ENCODE assay signal across 14 cellular contexts in genomic region chr16:74450236-74450635, GRCh38. TPM values are rescaled to one million over a fixed set of nuclear protein-coding genes. Genes with fewer than 3 reads are reported as not detected.
DNase-seq lines count a peak whose midpoint lies in the region; ATAC-seq and TF ChIP-seq lines count a peak whose summit lies in the region.
"Had no signal": no experiment of that assay in that cellular context is flagged by ENCODE, and none has a peak within 500 bp of the region (broad histone marks: within the 10 kb centered on the region; RNA-seq: fewer than 3 reads in every experiment).

No MANE protein-coding gene starts in this region.

- peaks cover 29% of the 10 kb centered on the region for H3K36me3 ChIP-seq in IMR-90 (ENCODE audit: control insufficient read depth, insufficient read depth, low read length)
- peaks cover 5% of the 10 kb centered on the region for H3K36me3 ChIP-seq in mammary epithelial cell (ENCODE audit: insufficient read depth, low read length)
- H3K36me3 ChIP-seq in lung (ENCODE audit: control insufficient read depth in 2 of 2, insufficient read depth in 2 of 2, low read length in 2 of 2), result peaks cover under 1 to 24% of the 10 kb centered on the region in 2 donors
- peaks cover 21 to 36% of the 10 kb centered on the region in 2 donors for H3K36me3 ChIP-seq in stomach smooth muscle (ENCODE audit: control insufficient read depth in 2 of 2, insufficient read depth in 2 of 2, low read length in 2 of 2)

- H4K5ac ChIP-seq in IMR-90 (ENCODE audit: low read depth, low read length), result no peak overlapping the region

- POLR2A ChIA-PET in IMR-90 (lab: Charles Lee; ENCODE audit: unreplicated experiment), result no interaction called here

- CTCF ChIA-PET in IMR-90 (lab: Yijun Ruan, JAX) (interaction anchor here (1.1 to 1.6 kb wide), 2 partner anchors 7 to 26 kb away, joined by 3 to 5 read pairs; no protein-coding TSS in a partner anchor), mammary epithelial cell (lab: Charles Lee; ENCODE audit: low non-redundant PET) (no interaction called here)

- H2BK120ac ChIP-seq in IMR-90 (ENCODE audit: low read depth, low read length), result 0 out of 2 replicates have a peak overlapping the region, but pooled peaks have one; percentile 8

- intact Hi-C loops in IMR-90 (cut with micrococcal nuclease), result no loop called here
- intact Hi-C loops in mammary epithelial cell (cut with micrococcal nuclease), result no loop called here

- H3K27me3 ChIP-seq in IMR-90 (ENCODE audit: control insufficient read depth, insufficient read depth, low read length) (no peaks in the 10 kb centered on the region), mammary epithelial cell (ENCODE audit: insufficient read depth, low read length) (no peaks in the 10 kb centered on the region), lung (ENCODE audit: control insufficient read depth, insufficient read depth) (no peaks in the 10 kb centered on the region), stomach smooth muscle (ENCODE audit: control insufficient read depth in 1 of 2, insufficient read depth in 2 of 2, low read length in 2 of 2) (no peaks in the 10 kb centered on the region)
- H3K27me3 ChIP-seq: neutrophil had no signal

- peak overlapping the region; percentile 94 for H2AK5ac ChIP-seq in IMR-90 (ENCODE audit: low read depth, low read length)

- BruUV-seq in IMR-90 (replicated peaks; lab: Mats Ljungman, UMichigan) (no TSS peak), mammary epithelial cell (replicated peaks; lab: Mats Ljungman, UMichigan) (no TSS peak)

- H3K9me3 ChIP-seq in IMR-90 (ENCODE audit: control insufficient read depth, insufficient read depth, low read length) (no peaks in the 10 kb centered on the region), mammary epithelial cell (replicated peaks; ENCODE audit: insufficient read depth, low read length) (no peaks in the 10 kb centered on the region), lung (ENCODE audit: control insufficient read depth in 2 of 2, insufficient read depth in 1 of 2, low read length in 1 of 2) (peaks cover 0 to 2% of the 10 kb centered on the region in 2 donors), stomach smooth muscle (ENCODE audit: control insufficient read depth in 2 of 2, low read length in 2 of 2) (no peaks in the 10 kb centered on the region)
- H3K9me3 ChIP-seq: neutrophil had no signal

- H3K18ac ChIP-seq in IMR-90 (ENCODE audit: low read depth, low read length), result no peak overlapping the region

- H3K9ac ChIP-seq in IMR-90 (ENCODE audit: low read depth, low read length) (no peak overlapping the region), mammary epithelial cell (ENCODE audit: insufficient read depth, low read length) (no peak overlapping the region), stomach smooth muscle (ENCODE audit: low read length in 2 of 2) (no peak overlapping the region)

- H3K4me1 ChIP-seq in IMR-90 (ENCODE audit: control insufficient read depth, insufficient read depth, low read length) (peaks cover 10% of the 10 kb centered on the region), mammary epithelial cell (ENCODE audit: insufficient read depth, low read length) (peaks cover 40% of the 10 kb centered on the region), lung (ENCODE audit: control insufficient read depth in 2 of 2, insufficient read depth in 2 of 2, low read length in 2 of 2) (peaks cover 6 to 16% of the 10 kb centered on the region in 2 donors), stomach smooth muscle (ENCODE audit: control insufficient read depth, insufficient read depth, low read length) (peaks cover 11% of the 10 kb centered on the region)

- dilution Hi-C loops in IMR-90 (cut with HindIII; ENCODE audit: low sequenced_read_pairs, unreplicated experiment) (no loop called here), mammary epithelial cell (cut with HindIII; ENCODE audit: low sequenced_read_pairs) (no loop called here)

- H2BK20ac ChIP-seq in IMR-90 (ENCODE audit: low read depth, low read length), result peak overlapping the region; percentile 38; the same call in 1 of the 2 replicates

- H3K4ac ChIP-seq in IMR-90 (ENCODE audit: low read depth, low read length), result peak overlapping the region; percentile 31

- peaks cover 7 to 48% of the 10 kb centered on the region in 2 experiments; a peak in 3 of 4 replicates for H3K79me1 ChIP-seq in IMR-90 (ENCODE audit: low read depth in 1 of 2, low read length in 2 of 2)

- H2BK15ac ChIP-seq in IMR-90 (ENCODE audit: low read depth, low read length), result peak overlapping the region; percentile 71; the same call in 1 of the 3 replicates

- TF ChIP-seq POLR2A in IMR-90 (IDR thresholded peaks at IDR 0.05; ENCODE audit: low read depth, low read length), result no peak

- H4K91ac ChIP-seq in IMR-90 (ENCODE audit: insufficient read depth, low read depth, low read length), result 0 out of 2 replicates have a peak overlapping the region, but pooled peaks have one; percentile 5

- H3K79me2 ChIP-seq in mammary epithelial cell (ENCODE audit: insufficient read depth, low read length), result peaks cover 3% of the 10 kb centered on the region

- H4K8ac ChIP-seq in IMR-90 (ENCODE audit: low read depth in 2 of 2, low read length in 2 of 2), result peak overlapping the region in 1 of 2 experiments; percentile 46; a peak in 1 of 4 replicates

- no peak overlapping the region for H2AK9ac ChIP-seq in IMR-90 (replicated peaks; ENCODE audit: low read depth, low read length, poor library complexity)

- peaks cover 27% of the 10 kb centered on the region for H3K9me1 ChIP-seq in IMR-90 (ENCODE audit: insufficient read depth, low read length)

- TF ChIP-seq CTCF in IMR-90 (conservative IDR thresholded peaks at IDR 0.05; ENCODE audit: low read depth, low read length) (no peak), mammary epithelial cell (conservative IDR thresholded peaks at IDR 0.05 in 1 of 2, IDR thresholded peaks at IDR 0.05 in 1 of 2; ENCODE audit: extremely low read depth in 1 of 2, insufficient read depth in 1 of 2, low read depth in 1 of 2, low read length in 2 of 2) (no peak), lung (IDR thresholded peaks at IDR 0.05; ENCODE audit: control extremely low read depth, extremely low read depth) (no peak)

- peak overlapping the region; percentile 70 for H3K14ac ChIP-seq in IMR-90 (replicated peaks; ENCODE audit: low read depth, low read length)

- peak overlapping the region; percentile 40 for H2BK5ac ChIP-seq in IMR-90 (ENCODE audit: low read depth, low read length, poor library complexity, severe bottlenecking)

- in situ Hi-C loops in IMR-90 (cut with MboI; ENCODE audit: low sequenced_read_pairs) (no loop called here), mammary epithelial cell (cut with MboI; ENCODE audit: low sequenced_read_pairs in 2 of 2) (no loop called here), G401 (cut with HindIII; ENCODE audit: low sequenced_read_pairs) (no loop called here)

- H2AFZ ChIP-seq in IMR-90 (replicated peaks; ENCODE audit: low read length, poor library complexity) (no peak overlapping the region), mammary epithelial cell (ENCODE audit: low read depth, low read length) (no peak overlapping the region)

- 100% methylated on average over 2 of the region's 3 CpGs; no CpG with 5 or more reads in 1 of the 2 experiments for WGBS in IMR-90 (ENCODE audit: extremely low coverage in 2 of 2, insufficient read length in 1 of 2), 2 experiments
- 76% methylated on average over 3 of the region's 3 CpGs for WGBS in mammary epithelial cell (ENCODE audit: low coverage, missing lambda C conversion rate)
- WGBS in lung, 2 donors, result 88 to 89% methylated on average over 3 of the region's 3 CpGs

- H3K27ac ChIP-seq in IMR-90 (ENCODE audit: insufficient read depth, low read length), result peak overlapping the region; percentile 34; the same call in 1 of the 2 replicates
- H3K27ac ChIP-seq in mammary epithelial cell (ENCODE audit: insufficient read depth, low read depth, low read length), result peak overlapping the region; percentile 82
- peak overlapping the region; percentile 64 to 72 for H3K27ac ChIP-seq in lung (ENCODE audit: low read depth in 1 of 2, low read length in 1 of 2)
- H3K27ac ChIP-seq in stomach smooth muscle (ENCODE audit: low read length), result peak overlapping the region; percentile 31
- H3K27ac ChIP-seq: neutrophil had no signal

- ATAC-seq in IMR-90 (ENCODE audit: low read depth) (no peak), lung (ENCODE audit: insufficient read depth, low FRiP score) (no peak), HG03521 (IDR thresholded peaks at IDR 0.05; ENCODE audit: unreplicated experiment) (no peak)
- ATAC-seq: T-helper 17 cell had no signal

- no peak overlapping the region for H3K56ac ChIP-seq in IMR-90 (ENCODE audit: extremely low read depth, insufficient read depth, low read length)

- H3K4me3 ChIP-seq in IMR-90 (ENCODE audit: insufficient read depth, low read depth, low read length) (no peak overlapping the region), mammary epithelial cell (replicated peaks in 1 of 3; ENCODE audit: insufficient read depth in 1 of 3, low read depth in 2 of 3, low read length in 3 of 3) (no peak overlapping the region), lung (no peak overlapping the region), stomach smooth muscle (ENCODE audit: low read length in 2 of 2) (no peak overlapping the region)

- H3K23ac ChIP-seq in IMR-90 (ENCODE audit: low read depth, low read length), result no peak overlapping the region; the same call in 1 of the 2 replicates

- H3K4me2 ChIP-seq in IMR-90 (ENCODE audit: low read depth, low read length), result no peak overlapping the region
- H3K4me2 ChIP-seq in mammary epithelial cell (ENCODE audit: insufficient read depth, low read depth, low read length), result peak overlapping the region; percentile 66

- TF ChIP-seq RAD21 in IMR-90 (IDR thresholded peaks at IDR 0.05; ENCODE audit: low read length), result no peak

- H4K20me1 ChIP-seq in IMR-90 (ENCODE audit: insufficient read depth, low read length) (peaks cover 13% of the 10 kb centered on the region; the same call in 1 of the 2 replicates), mammary epithelial cell (ENCODE audit: insufficient read depth, low read length) (no peaks in the 10 kb centered on the region)

- DNase-seq in IMR-90, result no peak
- no peak for DNase-seq in mammary epithelial cell
- DNase-seq in lung (ENCODE audit: low spot score), result no peak
- DNase-seq in G401 (ENCODE audit: low spot score), result no peak
- DNase-seq in T-helper 1 cell, result no peak
- DNase-seq in MV-4-11 (lab: John Stamatoyannopoulos, UW), result no peak
- DNase-seq: activated CD4-positive, alpha-beta T cell treated with anti-CD3 and anti-CD28 coated beads, Interleukin-2, amount 10 ng/mL, durations not matched to agents 7 days and 5 days; activated effector memory CD4-positive, alpha-beta T cell treated with Interleukin-2 at 50 U/mL for 16 hours; stimulated activated naive CD4-positive, alpha-beta T cell treated with Interleukin-2 at 50 U/mL for 16 hours; T-helper 17 cell had no signal

RNA-seq across cellular contexts. Expression of gene CLEC18B, which starts 29.0 kb away (rescaled TPM):
- total RNA-seq in IMR-90 (2012; rRNA removed), result not detected in 2 replicates
- 0.13 and 0.17 TPM in 2 replicates for polyA plus RNA-seq in IMR-90 (2012; rRNA removed)
- 0.02 and 0.03 TPM in 2 replicates for polyA plus RNA-seq in IMR-90 (2012; cell fraction: cytosol; rRNA removed)
- 1.3 and 2.0 TPM in 2 replicates for polyA plus RNA-seq in IMR-90 (2012; cell fraction: nucleus; rRNA removed; ENCODE audit: low replicate concordance)
- total RNA-seq in mammary epithelial cell, result 1 to 10 TPM in 1 of 2 donors, under 1 TPM in 1; 0.61 to 1.8 TPM
- polyA plus RNA-seq in mammary epithelial cell, result 0.03 TPM
- polyA minus RNA-seq in mammary epithelial cell, result not detected
- total RNA-seq in lung, result 1 to 10 TPM in 1 of 2 donors, not detected in 1; 1.9 TPM
- polyA plus RNA-seq in lung, result under 1 TPM; 0.65 to 0.77 TPM
- 2.2 TPM in 1 of 2 replicates, not detected in the other for total RNA-seq in G401 (2014; rRNA removed; shearing (Covaris generic))
- total RNA-seq: LHCN-M2 had no signal

Comparison
In these comparisons a context has a peak if more than half of its experiments do, and no peak if none do; other contexts are left out.
1. H3K27ac ChIP-seq: peak in every context shown above with its lines; median percentile 82 in mammary epithelial cell; 68 in lung; 34 in IMR-90; 31 in stomach smooth muscle.